ENCODE assay signal across 1 cellular context in the genomic region with DNA sequence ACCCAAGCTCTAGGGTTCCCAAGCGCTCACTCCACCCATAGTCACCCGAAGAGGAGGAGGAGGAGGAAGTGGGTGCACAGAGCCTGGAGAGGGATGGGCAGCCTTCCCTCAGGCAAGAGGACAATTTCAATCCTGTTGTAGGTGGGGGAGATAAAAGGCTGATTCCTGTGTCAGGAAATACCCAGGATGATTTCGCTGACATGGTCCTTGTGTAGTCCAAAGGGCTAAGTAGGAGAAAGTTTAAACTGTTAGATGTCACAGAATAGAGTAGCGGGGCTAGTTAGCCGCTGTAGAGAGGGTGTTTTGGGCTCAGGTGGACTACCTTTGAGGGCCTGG.
TF ChIP-seq lines count a peak whose summit lies in the region.

No MANE protein-coding gene starts in this region.

TF ChIP-seq in HepG2, 621 proteins besides CTCF, POLR2A, EP300 and RAD21 (continued from another document and continues in another):
- TF ChIP-seq MAFK (conservative IDR thresholded peaks at IDR 0.05 in 1 of 2, IDR thresholded peaks at IDR 0.05 in 1 of 2; ENCODE audit: low read length in 2 of 2), result peak in 1 of 2 experiments; percentile 59; a peak in 3 of 4 replicates
- TF ChIP-seq, protein P1, sequence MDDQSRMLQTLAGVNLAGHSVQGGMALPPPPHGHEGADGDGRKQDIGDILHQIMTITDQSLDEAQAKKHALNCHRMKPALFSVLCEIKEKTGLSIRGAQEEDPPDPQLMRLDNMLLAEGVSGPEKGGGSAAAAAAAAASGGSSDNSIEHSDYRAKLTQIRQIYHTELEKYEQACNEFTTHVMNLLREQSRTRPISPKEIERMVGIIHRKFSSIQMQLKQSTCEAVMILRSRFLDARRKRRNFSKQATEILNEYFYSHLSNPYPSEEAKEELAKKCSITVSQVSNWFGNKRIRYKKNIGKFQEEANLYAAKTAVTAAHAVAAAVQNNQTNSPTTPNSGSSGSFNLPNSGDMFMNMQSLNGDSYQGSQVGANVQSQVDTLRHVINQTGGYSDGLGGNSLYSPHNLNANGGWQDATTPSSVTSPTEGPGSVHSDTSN (CRISPR knock-in tag; IDR thresholded peaks at IDR 0.05; ENCODE audit: borderline replicate concordance), result no peak
- TF ChIP-seq STAG1 (CRISPR knock-in tag; IDR thresholded peaks at IDR 0.05), result no peak
- TF ChIP-seq RBM22 (optimal IDR thresholded peaks at IDR 0.05; ENCODE audit: low read length), result no peak
- TF ChIP-seq ZNF234 (CRISPR knock-in tag; conservative IDR thresholded peaks at IDR 0.05), result no peak
- TF ChIP-seq, protein P2, sequence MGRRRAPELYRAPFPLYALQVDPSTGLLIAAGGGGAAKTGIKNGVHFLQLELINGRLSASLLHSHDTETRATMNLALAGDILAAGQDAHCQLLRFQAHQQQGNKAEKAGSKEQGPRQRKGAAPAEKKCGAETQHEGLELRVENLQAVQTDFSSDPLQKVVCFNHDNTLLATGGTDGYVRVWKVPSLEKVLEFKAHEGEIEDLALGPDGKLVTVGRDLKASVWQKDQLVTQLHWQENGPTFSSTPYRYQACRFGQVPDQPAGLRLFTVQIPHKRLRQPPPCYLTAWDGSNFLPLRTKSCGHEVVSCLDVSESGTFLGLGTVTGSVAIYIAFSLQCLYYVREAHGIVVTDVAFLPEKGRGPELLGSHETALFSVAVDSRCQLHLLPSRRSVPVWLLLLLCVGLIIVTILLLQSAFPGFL (CRISPR knock-in tag; IDR thresholded peaks at IDR 0.05), result no peak
- TF ChIP-seq NFIC (IDR thresholded peaks at IDR 0.05; ENCODE audit: low read length), result no peak
- no peak for TF ChIP-seq ZSCAN20 (CRISPR knock-in tag; IDR thresholded peaks at IDR 0.05; ENCODE audit: borderline replicate concordance)
- no peak for TF ChIP-seq YEATS2 (CRISPR knock-in tag; IDR thresholded peaks at IDR 0.05; ENCODE audit: borderline replicate concordance)
- no peak for TF ChIP-seq SOX13 (IDR thresholded peaks at IDR 0.05)
- TF ChIP-seq SOX13 (CRISPR knock-in tag; conservative IDR thresholded peaks at IDR 0.05 in 1 of 2, IDR thresholded peaks at IDR 0.05 in 1 of 2), result 0 out of 4 replicates have a peak, but pooled peaks of 1 of the 2 experiments have one; percentile 14
- TF ChIP-seq, protein P3, sequence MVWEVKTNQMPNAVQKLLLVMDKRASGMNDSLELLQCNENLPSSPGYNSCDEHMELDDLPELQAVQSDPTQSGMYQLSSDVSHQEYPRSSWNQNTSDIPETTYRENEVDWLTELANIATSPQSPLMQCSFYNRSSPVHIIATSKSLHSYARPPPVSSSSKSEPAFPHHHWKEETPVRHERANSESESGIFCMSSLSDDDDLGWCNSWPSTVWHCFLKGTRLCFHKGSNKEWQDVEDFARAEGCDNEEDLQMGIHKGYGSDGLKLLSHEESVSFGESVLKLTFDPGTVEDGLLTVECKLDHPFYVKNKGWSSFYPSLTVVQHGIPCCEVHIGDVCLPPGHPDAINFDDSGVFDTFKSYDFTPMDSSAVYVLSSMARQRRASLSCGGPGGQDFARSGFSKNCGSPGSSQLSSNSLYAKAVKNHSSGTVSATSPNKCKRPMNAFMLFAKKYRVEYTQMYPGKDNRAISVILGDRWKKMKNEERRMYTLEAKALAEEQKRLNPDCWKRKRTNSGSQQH (CRISPR knock-in tag; IDR thresholded peaks at IDR 0.05; ENCODE audit: low read depth), result no peak
- no peak for TF ChIP-seq POLR2AphosphoS5 (IDR thresholded peaks at IDR 0.05; ENCODE audit: low read depth, low read length)
- no peak for TF ChIP-seq SSRP1 (CRISPR knock-in tag; IDR thresholded peaks at IDR 0.05)
- TF ChIP-seq PPARG (CRISPR knock-in tag; conservative IDR thresholded peaks at IDR 0.05), result peak; percentile 84
- TF ChIP-seq NR2F6 (IDR thresholded peaks at IDR 0.05), result no peak
- TF ChIP-seq NR2F6 (CRISPR knock-in tag; IDR thresholded peaks at IDR 0.05), result no peak
- TF ChIP-seq, protein P4, sequence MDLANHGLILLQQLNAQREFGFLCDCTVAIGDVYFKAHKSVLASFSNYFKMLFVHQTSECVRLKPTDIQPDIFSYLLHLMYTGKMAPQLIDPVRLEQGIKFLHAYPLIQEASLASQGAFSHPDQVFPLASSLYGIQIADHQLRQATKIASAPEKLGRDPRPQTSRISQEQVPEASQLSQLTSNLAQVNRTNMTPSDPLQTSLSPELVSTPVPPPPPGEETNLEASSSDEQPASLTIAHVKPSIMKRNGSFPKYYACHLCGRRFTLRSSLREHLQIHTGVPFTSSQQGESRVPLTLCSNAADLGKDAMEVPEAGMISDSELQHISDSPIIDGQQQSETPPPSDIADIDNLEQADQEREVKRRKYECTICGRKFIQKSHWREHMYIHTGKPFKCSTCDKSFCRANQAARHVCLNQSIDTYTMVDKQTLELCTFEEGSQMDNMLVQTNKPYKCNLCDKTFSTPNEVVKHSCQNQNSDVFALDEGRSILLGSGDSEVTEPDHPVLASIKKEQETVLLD (CRISPR knock-in tag; IDR thresholded peaks at IDR 0.05; ENCODE audit: low read depth), result no peak
- TF ChIP-seq HDAC1 (CRISPR knock-in tag; IDR thresholded peaks at IDR 0.05), result no peak
- no peak for TF ChIP-seq EHMT2 (IDR thresholded peaks at IDR 0.05; ENCODE audit: borderline replicate concordance, low read depth, low read length)
- TF ChIP-seq HNRNPUL1 (IDR thresholded peaks at IDR 0.05; ENCODE audit: low read depth, low read length), result no peak
- TF ChIP-seq KMT2A (CRISPR knock-in tag; IDR thresholded peaks at IDR 0.05), result no peak
- no peak for TF ChIP-seq MIXL1 (CRISPR knock-in tag; IDR thresholded peaks at IDR 0.05)
- no peak for TF ChIP-seq ZNF235 (CRISPR knock-in tag; IDR thresholded peaks at IDR 0.05; ENCODE audit: borderline replicate concordance)
- TF ChIP-seq, protein P5, sequence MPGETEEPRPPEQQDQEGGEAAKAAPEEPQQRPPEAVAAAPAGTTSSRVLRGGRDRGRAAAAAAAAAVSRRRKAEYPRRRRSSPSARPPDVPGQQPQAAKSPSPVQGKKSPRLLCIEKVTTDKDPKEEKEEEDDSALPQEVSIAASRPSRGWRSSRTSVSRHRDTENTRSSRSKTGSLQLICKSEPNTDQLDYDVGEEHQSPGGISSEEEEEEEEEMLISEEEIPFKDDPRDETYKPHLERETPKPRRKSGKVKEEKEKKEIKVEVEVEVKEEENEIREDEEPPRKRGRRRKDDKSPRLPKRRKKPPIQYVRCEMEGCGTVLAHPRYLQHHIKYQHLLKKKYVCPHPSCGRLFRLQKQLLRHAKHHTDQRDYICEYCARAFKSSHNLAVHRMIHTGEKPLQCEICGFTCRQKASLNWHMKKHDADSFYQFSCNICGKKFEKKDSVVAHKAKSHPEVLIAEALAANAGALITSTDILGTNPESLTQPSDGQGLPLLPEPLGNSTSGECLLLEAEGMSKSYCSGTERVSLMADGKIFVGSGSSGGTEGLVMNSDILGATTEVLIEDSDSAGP (CRISPR knock-in tag; IDR thresholded peaks at IDR 0.05; ENCODE audit: borderline replicate concordance), result no peak
- peak; percentile 15; the same call in 1 of the 2 replicates for TF ChIP-seq RARA (CRISPR knock-in tag; IDR thresholded peaks at IDR 0.05)
- TF ChIP-seq ZMYM3 (CRISPR knock-in tag; IDR thresholded peaks at IDR 0.05), result 0 out of 2 replicates have a peak, but pooled peaks have one; percentile 18
- no peak for TF ChIP-seq ZNF577 (CRISPR knock-in tag; IDR thresholded peaks at IDR 0.05; ENCODE audit: borderline replicate concordance, low read depth)
- TF ChIP-seq, protein P6, sequence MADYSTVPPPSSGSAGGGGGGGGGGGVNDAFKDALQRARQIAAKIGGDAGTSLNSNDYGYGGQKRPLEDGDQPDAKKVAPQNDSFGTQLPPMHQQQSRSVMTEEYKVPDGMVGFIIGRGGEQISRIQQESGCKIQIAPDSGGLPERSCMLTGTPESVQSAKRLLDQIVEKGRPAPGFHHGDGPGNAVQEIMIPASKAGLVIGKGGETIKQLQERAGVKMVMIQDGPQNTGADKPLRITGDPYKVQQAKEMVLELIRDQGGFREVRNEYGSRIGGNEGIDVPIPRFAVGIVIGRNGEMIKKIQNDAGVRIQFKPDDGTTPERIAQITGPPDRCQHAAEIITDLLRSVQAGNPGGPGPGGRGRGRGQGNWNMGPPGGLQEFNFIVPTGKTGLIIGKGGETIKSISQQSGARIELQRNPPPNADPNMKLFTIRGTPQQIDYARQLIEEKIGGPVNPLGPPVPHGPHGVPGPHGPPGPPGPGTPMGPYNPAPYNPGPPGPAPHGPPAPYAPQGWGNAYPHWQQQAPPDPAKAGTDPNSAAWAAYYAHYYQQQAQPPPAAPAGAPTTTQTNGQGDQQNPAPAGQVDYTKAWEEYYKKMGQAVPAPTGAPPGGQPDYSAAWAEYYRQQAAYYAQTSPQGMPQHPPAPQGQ (CRISPR knock-in tag; IDR thresholded peaks at IDR 0.05; ENCODE audit: borderline replicate concordance), result no peak
- TF ChIP-seq ZNF790 (CRISPR knock-in tag; IDR thresholded peaks at IDR 0.05; ENCODE audit: borderline replicate concordance), result no peak
- TF ChIP-seq, protein P7, sequence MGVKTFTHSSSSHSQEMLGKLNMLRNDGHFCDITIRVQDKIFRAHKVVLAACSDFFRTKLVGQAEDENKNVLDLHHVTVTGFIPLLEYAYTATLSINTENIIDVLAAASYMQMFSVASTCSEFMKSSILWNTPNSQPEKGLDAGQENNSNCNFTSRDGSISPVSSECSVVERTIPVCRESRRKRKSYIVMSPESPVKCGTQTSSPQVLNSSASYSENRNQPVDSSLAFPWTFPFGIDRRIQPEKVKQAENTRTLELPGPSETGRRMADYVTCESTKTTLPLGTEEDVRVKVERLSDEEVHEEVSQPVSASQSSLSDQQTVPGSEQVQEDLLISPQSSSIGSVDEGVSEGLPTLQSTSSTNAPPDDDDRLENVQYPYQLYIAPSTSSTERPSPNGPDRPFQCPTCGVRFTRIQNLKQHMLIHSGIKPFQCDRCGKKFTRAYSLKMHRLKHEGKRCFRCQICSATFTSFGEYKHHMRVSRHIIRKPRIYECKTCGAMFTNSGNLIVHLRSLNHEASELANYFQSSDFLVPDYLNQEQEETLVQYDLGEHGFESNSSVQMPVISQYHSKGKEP (CRISPR knock-in tag; IDR thresholded peaks at IDR 0.05), result no peak
- TF ChIP-seq ZNF569 (CRISPR knock-in tag; IDR thresholded peaks at IDR 0.05; ENCODE audit: borderline replicate concordance), result no peak
- no peak for TF ChIP-seq FOXK1 (CRISPR knock-in tag; IDR thresholded peaks at IDR 0.05; ENCODE audit: borderline replicate concordance, low read depth)
- TF ChIP-seq ZNF256 (CRISPR knock-in tag; conservative IDR thresholded peaks at IDR 0.05), result no peak
- TF ChIP-seq ZNF703 (CRISPR knock-in tag; IDR thresholded peaks at IDR 0.05; ENCODE audit: borderline replicate concordance), result no peak
- TF ChIP-seq ZNF329 (CRISPR knock-in tag; IDR thresholded peaks at IDR 0.05; ENCODE audit: low read depth), result no peak
- TF ChIP-seq CBX1 (IDR thresholded peaks at IDR 0.05; ENCODE audit: low read depth), result no peak
- TF ChIP-seq, protein P8, sequence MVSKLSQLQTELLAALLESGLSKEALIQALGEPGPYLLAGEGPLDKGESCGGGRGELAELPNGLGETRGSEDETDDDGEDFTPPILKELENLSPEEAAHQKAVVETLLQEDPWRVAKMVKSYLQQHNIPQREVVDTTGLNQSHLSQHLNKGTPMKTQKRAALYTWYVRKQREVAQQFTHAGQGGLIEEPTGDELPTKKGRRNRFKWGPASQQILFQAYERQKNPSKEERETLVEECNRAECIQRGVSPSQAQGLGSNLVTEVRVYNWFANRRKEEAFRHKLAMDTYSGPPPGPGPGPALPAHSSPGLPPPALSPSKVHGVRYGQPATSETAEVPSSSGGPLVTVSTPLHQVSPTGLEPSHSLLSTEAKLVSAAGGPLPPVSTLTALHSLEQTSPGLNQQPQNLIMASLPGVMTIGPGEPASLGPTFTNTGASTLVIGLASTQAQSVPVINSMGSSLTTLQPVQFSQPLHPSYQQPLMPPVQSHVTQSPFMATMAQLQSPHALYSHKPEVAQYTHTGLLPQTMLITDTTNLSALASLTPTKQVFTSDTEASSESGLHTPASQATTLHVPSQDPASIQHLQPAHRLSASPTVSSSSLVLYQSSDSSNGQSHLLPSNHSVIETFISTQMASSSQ (IDR thresholded peaks at IDR 0.05; ENCODE audit: low read depth), result no peak
- TF ChIP-seq, protein P8 (CRISPR knock-in tag; IDR thresholded peaks at IDR 0.05; ENCODE audit: borderline replicate concordance), result no peak
- TF ChIP-seq YY1 (IDR thresholded peaks at IDR 0.05; ENCODE audit: insufficient read depth, insufficient replicate concordance, low read depth, low read length), result no peak
- TF ChIP-seq, protein P9, sequence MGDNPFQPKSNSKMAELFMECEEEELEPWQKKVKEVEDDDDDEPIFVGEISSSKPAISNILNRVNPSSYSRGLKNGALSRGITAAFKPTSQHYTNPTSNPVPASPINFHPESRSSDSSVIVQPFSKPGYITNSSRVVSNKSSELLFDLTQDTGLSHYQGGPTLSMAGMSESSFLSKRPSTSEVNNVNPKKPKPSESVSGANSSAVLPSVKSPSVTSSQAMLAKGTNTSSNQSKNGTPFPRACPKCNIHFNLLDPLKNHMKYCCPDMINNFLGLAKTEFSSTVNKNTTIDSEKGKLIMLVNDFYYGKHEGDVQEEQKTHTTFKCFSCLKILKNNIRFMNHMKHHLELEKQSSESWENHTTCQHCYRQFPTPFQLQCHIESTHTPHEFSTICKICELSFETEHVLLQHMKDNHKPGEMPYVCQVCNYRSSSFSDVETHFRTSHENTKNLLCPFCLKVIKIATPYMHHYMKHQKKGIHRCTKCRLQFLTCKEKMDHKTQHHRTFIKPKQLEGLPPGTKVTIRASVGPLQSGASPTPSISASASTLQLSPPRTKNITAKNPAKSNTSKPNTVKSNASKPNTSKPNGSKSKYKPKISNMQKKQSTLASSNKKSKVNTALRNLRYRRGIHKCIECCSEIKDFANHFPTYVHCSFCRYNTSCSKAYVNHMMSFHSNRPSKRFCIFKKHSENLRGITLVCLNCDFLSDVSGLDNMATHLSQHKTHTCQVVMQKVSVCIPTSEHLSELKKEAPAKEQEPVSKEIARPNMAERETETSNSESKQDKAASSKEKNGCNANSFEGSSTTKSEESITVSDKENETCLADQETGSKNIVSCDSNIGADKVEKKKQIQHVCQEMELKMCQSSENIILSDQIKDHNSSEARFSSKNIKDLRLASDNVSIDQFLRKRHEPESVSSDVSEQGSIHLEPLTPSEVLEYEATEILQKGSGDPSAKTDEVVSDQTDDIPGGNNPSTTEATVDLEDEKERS (CRISPR knock-in tag; IDR thresholded peaks at IDR 0.05), result 0 out of 2 replicates have a peak, but pooled peaks have one; percentile 19
